ENCODE assay signal across 9 cellular contexts in genomic region chr11:72238040-72238450, GRCh38. TPM values are rescaled to one million over a fixed set of nuclear protein-coding genes. Genes with fewer than 3 reads are reported as not detected.
DNase-seq lines count a peak whose midpoint lies in the region; ATAC-seq, FAIRE-seq and TF ChIP-seq lines count a peak whose summit lies in the region.
"Had no signal": no experiment of that assay in that cellular context is flagged by ENCODE, and none has a peak within 500 bp of the region (broad histone marks: within the 10 kb centered on the region; RNA-seq: fewer than 3 reads in every experiment).

No MANE protein-coding gene starts in this region.

- H3K27me3 ChIP-seq in DND-41 (ENCODE audit: insufficient read depth, low read length, poor library complexity), result no peaks in the 10 kb centered on the region
- peaks cover 47% of the 10 kb centered on the region for H3K27me3 ChIP-seq in HUES48 (ENCODE audit: control insufficient read depth, insufficient read depth, low read length)
- no peaks in the 10 kb centered on the region for H3K27me3 ChIP-seq in SK-N-SH (ENCODE audit: insufficient read depth)
- H3K27me3 ChIP-seq in bronchial epithelial cell (ENCODE audit: control insufficient read depth, insufficient read depth, low read length), result peaks cover 20% of the 10 kb centered on the region

- H3F3A ChIP-seq in SK-N-SH (replicated peaks; ENCODE audit: insufficient read depth), result peaks cover 56% of the 10 kb centered on the region

- H3K9ac ChIP-seq in DND-41 (ENCODE audit: low read depth, low read length) (no peak overlapping the region), HUES48 (ENCODE audit: low read depth, low read length) (no peak overlapping the region), SK-N-SH (no peak overlapping the region), kidney (ENCODE audit: low read length in 2 of 2) (no peak overlapping the region)

- no peaks in the 10 kb centered on the region for H3K9me3 ChIP-seq in DND-41 (ENCODE audit: insufficient read depth, low read length, severe bottlenecking)
- no peaks in the 10 kb centered on the region for H3K9me3 ChIP-seq in HUES48 (ENCODE audit: control insufficient read depth, insufficient read depth, low read length)
- no peaks in the 10 kb centered on the region for H3K9me3 ChIP-seq in SK-N-SH
- H3K9me3 ChIP-seq in kidney (ENCODE audit: control insufficient read depth in 1 of 2, low read length in 2 of 2), result no peaks in the 10 kb centered on the region

- H3K4me1 ChIP-seq in DND-41 (ENCODE audit: insufficient read depth, low read length) (no peaks in the 10 kb centered on the region), HUES48 (ENCODE audit: control insufficient read depth, insufficient read depth, low read length) (peaks cover 23% of the 10 kb centered on the region), SK-N-SH (ENCODE audit: control insufficient read depth in 1 of 2, insufficient read depth in 2 of 2, low read depth in 1 of 2, low read length in 1 of 2) (peaks cover 17 to 27% of the 10 kb centered on the region in 2 experiments; a peak in 2 of 4 replicates), kidney (ENCODE audit: control insufficient read depth in 1 of 2, insufficient read depth in 1 of 2, low read depth in 1 of 2, low read length in 2 of 2) (peaks cover 4 to 15% of the 10 kb centered on the region in 2 donors)

- H3K4me2 ChIP-seq in DND-41 (ENCODE audit: insufficient read depth, low read length) (no peak overlapping the region), SK-N-SH (peak overlapping the region; percentile 75; the same call in 1 of the 2 replicates)

- POLR2A ChIA-PET in SK-N-SH (lab: Yijun Ruan, JAX), result interaction anchor here (0.7 to 15.5 kb wide), 20 partner anchors 10 to 213 kb away, joined by 3 to 880 read pairs (median 11); partner anchors contain the start of genes ANAPC15, CLPB and INPPL1

- intact Hi-C loops in kidney (cut with DNase I), result no loop called here

- H3K27ac ChIP-seq in DND-41 (ENCODE audit: low read length) (no peak overlapping the region), HUES48 (ENCODE audit: low read depth, low read length) (peak overlapping the region; percentile 61), SK-N-SH (ENCODE audit: low read depth in 2 of 2, low read length in 1 of 2) (peak overlapping the region; percentile 64 to 90), kidney (ENCODE audit: low read depth in 2 of 2, low read length in 2 of 2) (no peak overlapping the region)

- CTCF ChIA-PET in SK-N-SH (lab: Yijun Ruan, JAX), result interaction anchor here (0.6 to 19.7 kb wide), 36 partner anchors 8 to 309 kb away, joined by 3 to 314 read pairs (median 5); partner anchors contain the start of genes CLPB, INPPL1 and RNF121

- ATAC-seq in DND-41 (ENCODE audit: insufficient read depth, low read depth) (peak; percentile 70), GM21381 (IDR thresholded peaks at IDR 0.05; ENCODE audit: unreplicated experiment) (no peak), GM21360 (IDR thresholded peaks at IDR 0.05; ENCODE audit: unreplicated experiment) (no peak)

- no peak overlapping the region for H2AFZ ChIP-seq in DND-41 (ENCODE audit: low read depth, low read length)
- H2AFZ ChIP-seq in SK-N-SH (ENCODE audit: low read depth), result no peak overlapping the region

- TF ChIP-seq EP300 in SK-N-SH (IDR thresholded peaks at IDR 0.05; ENCODE audit: borderline replicate concordance in 1 of 2, low read depth in 1 of 2, low read length in 1 of 2), result no peak

- no peak for FAIRE-seq in bronchial epithelial cell (lab: Jason Lieb, UNC)
- no peak for FAIRE-seq in kidney (lab: Jason Lieb, UNC)
- FAIRE-seq: TTC549 had no signal

- TF ChIP-seq RAD21 in SK-N-SH (IDR thresholded peaks at IDR 0.05; ENCODE audit: low read length), result peak; percentile 56

- no peaks in the 10 kb centered on the region for H3K79me2 ChIP-seq in DND-41 (ENCODE audit: insufficient read depth, low read length)
- H3K79me2 ChIP-seq in SK-N-SH (ENCODE audit: insufficient read depth), result peaks cover 19% of the 10 kb centered on the region

- H3K9me2 ChIP-seq in SK-N-SH, result no peaks in the 10 kb centered on the region

- peak; percentile 78 for TF ChIP-seq CTCF in DND-41 (IDR thresholded peaks at IDR 0.05; ENCODE audit: borderline replicate concordance, extremely low read depth, low read length, poor library complexity, severe bottlenecking)
- peak; percentile 91 for TF ChIP-seq CTCF in SK-N-SH (IDR thresholded peaks at IDR 0.05)
- TF ChIP-seq CTCF in bronchial epithelial cell (IDR thresholded peaks at IDR 0.05; ENCODE audit: insufficient read depth, low read length, severe bottlenecking), result peak; percentile 92
- peak; percentile 49 for TF ChIP-seq CTCF in kidney (IDR thresholded peaks at IDR 0.05; ENCODE audit: borderline replicate concordance, extremely low read depth, insufficient read depth)

- H4K20me1 ChIP-seq in DND-41 (ENCODE audit: insufficient read depth, low read length), result peaks cover 16% of the 10 kb centered on the region; the same call in 1 of the 2 replicates
- peaks cover 11% of the 10 kb centered on the region; the same call in 1 of the 2 replicates for H4K20me1 ChIP-seq in SK-N-SH (ENCODE audit: insufficient read depth)

- DNase-seq in DND-41, result peak; percentile 55
- peak; percentile 87 for DNase-seq in SK-N-SH
- peak; percentile 58 for DNase-seq in bronchial epithelial cell (ENCODE audit: low read depth)
- no peak for DNase-seq in kidney
- peak; percentile 32 to 43 for DNase-seq in stimulated activated CD4-positive, alpha-beta T cell treated with anti-CD3 and anti-CD28 coated beads, Interleukin-4, amount 100 ng/mL, for 4 hours

- H3K4me3 ChIP-seq in DND-41 (ENCODE audit: low read depth in 1 of 2, low read length in 2 of 2) (no peak overlapping the region), HUES48 (ENCODE audit: low read depth, low read length) (peak overlapping the region; percentile 36; the same call in 1 of the 2 replicates), SK-N-SH (ENCODE audit: low read depth in 2 of 2, low read length in 1 of 2) (peak overlapping the region; percentile 30 to 83; a peak in 2 of 4 replicates), bronchial epithelial cell (ENCODE audit: low read depth, low read length) (no peak overlapping the region), kidney (ENCODE audit: low read length in 2 of 2) (no peak overlapping the region)

- 71% methylated on average over 4 of the region's 16 CpGs for WGBS in SK-N-SH (ENCODE audit: low lambda C conversion rate)

- peaks cover 55% of the 10 kb centered on the region for H3K36me3 ChIP-seq in DND-41 (ENCODE audit: insufficient read depth, low read length)
- peaks cover 46% of the 10 kb centered on the region for H3K36me3 ChIP-seq in HUES48 (ENCODE audit: control insufficient read depth, insufficient read depth, low read length)
- H3K36me3 ChIP-seq in SK-N-SH (replicated peaks in 1 of 2; ENCODE audit: control insufficient read depth in 1 of 2, insufficient read depth in 2 of 2, low read length in 1 of 2), result peaks cover 22 to 49% of the 10 kb centered on the region in 2 experiments
- peaks cover 35% of the 10 kb centered on the region for H3K36me3 ChIP-seq in bronchial epithelial cell (ENCODE audit: control insufficient read depth, insufficient read depth, low read length)
- peaks cover 20 to 35% of the 10 kb centered on the region in 2 donors for H3K36me3 ChIP-seq in kidney (ENCODE audit: control insufficient read depth in 1 of 2, insufficient read depth in 2 of 2, low read length in 2 of 2)

TF ChIP-seq in SK-N-SH, 30 proteins besides CTCF, POLR2A, EP300 and RAD21 (continues in another document):
- TF ChIP-seq POLR2AphosphoS5 (IDR thresholded peaks at IDR 0.05; ENCODE audit: low read depth, low read length), result peak; percentile 25; the same call in 1 of the 2 replicates
- TF ChIP-seq TCF12 (IDR thresholded peaks at IDR 0.05), result peak; percentile 15; the same call in 1 of the 2 replicates
- no peak; the same call in 1 of the 2 replicates for TF ChIP-seq JUND (IDR thresholded peaks at IDR 0.05)
- TF ChIP-seq MAX (IDR thresholded peaks at IDR 0.05; ENCODE audit: low read depth), result no peak
- TF ChIP-seq CHD2 (IDR thresholded peaks at IDR 0.05; ENCODE audit: low read length, partially characterized antibody), result no peak

RNA-seq across cellular contexts. Expression of gene PHOX2A, which starts 5.9 kb away (rescaled TPM):
- polyA plus RNA-seq in SK-N-SH (2012; rRNA removed) (65.0 and 75.6 TPM in 2 replicates), kidney (ENCODE audit: insufficient read depth, low read depth, low replicate concordance) (not detected)
- 38.6 and 72.8 TPM in 2 replicates for polyA plus RNA-seq in SK-N-SH (2012; cell fraction: cytosol; rRNA removed)
- 47.3 and 62.5 TPM in 2 replicates for polyA plus RNA-seq in SK-N-SH (2012; cell fraction: nucleus; rRNA removed)
- total RNA-seq in bronchial epithelial cell (not detected in 2 replicates), kidney (not detected)

RNA-seq across cellular contexts. Expression of gene INPPL1, which starts 13.5 kb away (rescaled TPM):
- 123 and 138 TPM in 2 replicates for polyA plus RNA-seq in SK-N-SH (2012; rRNA removed)
- polyA plus RNA-seq in SK-N-SH (2012; cell fraction: cytosol; rRNA removed), result 26.6 and 41.4 TPM in 2 replicates
- 712 and 808 TPM in 2 replicates for polyA plus RNA-seq in SK-N-SH (2012; cell fraction: nucleus; rRNA removed)
- 12.6 and 24.6 TPM in 2 replicates for total RNA-seq in bronchial epithelial cell
- total RNA-seq in kidney, result 120 TPM
- 39.9 TPM for polyA plus RNA-seq in kidney (ENCODE audit: insufficient read depth, low read depth, low replicate concordance)

RNA-seq across cellular contexts. Expression of gene FOLR2, which starts 21.5 kb away (rescaled TPM):
- polyA plus RNA-seq in SK-N-SH (2012; rRNA removed) (not detected in 2 replicates), kidney (ENCODE audit: insufficient read depth, low read depth, low replicate concordance) (16.8 TPM)
- not detected in 2 replicates for polyA plus RNA-seq in SK-N-SH (2012; cell fraction: cytosol; rRNA removed)
- not detected in 2 replicates for polyA plus RNA-seq in SK-N-SH (2012; cell fraction: nucleus; rRNA removed)
- total RNA-seq in bronchial epithelial cell (not detected in 2 replicates), kidney (31.9 TPM)

RNA-seq across cellular contexts. Expression of gene FOLR1, which starts 46.1 kb away (rescaled TPM):
- 0.26 TPM in 1 of 2 replicates, not detected in the other for polyA plus RNA-seq in SK-N-SH (2012; rRNA removed)
- 0.08 and 0.14 TPM in 2 replicates for polyA plus RNA-seq in SK-N-SH (2012; cell fraction: cytosol; rRNA removed)
- 0.05 and 0.15 TPM in 2 replicates for polyA plus RNA-seq in SK-N-SH (2012; cell fraction: nucleus; rRNA removed)
- 0.53 and 1.3 TPM in 2 replicates for total RNA-seq in bronchial epithelial cell
- 41.2 TPM for total RNA-seq in kidney
- polyA plus RNA-seq in kidney (ENCODE audit: insufficient read depth, low read depth, low replicate concordance), result 297 TPM

Comparison
In these comparisons a context has a peak if more than half of its experiments do, and no peak if none do; other contexts are left out.
1. H3K27ac ChIP-seq: peak in HUES48 (single experiment) and SK-N-SH (2 of 2); none in DND-41 (single experiment) and kidney (0 of 2).
2. H3K4me3 ChIP-seq: peak in HUES48 (single experiment) and SK-N-SH (2 of 2); none in DND-41 (0 of 2), bronchial epithelial cell (single experiment) and kidney (0 of 2).
3. RNA of gene FOLR2, which starts 21.5 kb away (total RNA-seq): 31.9 TPM in kidney (single experiment); not detected in bronchial epithelial cell; every median in the first group is over 10 times any median in the second.
4. Peak in every context shown above with its lines, with median percentiles within 50 percentile points of each other: CTCF ChIP-seq.